9 cellular contexts compared by ENCODE assay signal in the genomic region with DNA sequence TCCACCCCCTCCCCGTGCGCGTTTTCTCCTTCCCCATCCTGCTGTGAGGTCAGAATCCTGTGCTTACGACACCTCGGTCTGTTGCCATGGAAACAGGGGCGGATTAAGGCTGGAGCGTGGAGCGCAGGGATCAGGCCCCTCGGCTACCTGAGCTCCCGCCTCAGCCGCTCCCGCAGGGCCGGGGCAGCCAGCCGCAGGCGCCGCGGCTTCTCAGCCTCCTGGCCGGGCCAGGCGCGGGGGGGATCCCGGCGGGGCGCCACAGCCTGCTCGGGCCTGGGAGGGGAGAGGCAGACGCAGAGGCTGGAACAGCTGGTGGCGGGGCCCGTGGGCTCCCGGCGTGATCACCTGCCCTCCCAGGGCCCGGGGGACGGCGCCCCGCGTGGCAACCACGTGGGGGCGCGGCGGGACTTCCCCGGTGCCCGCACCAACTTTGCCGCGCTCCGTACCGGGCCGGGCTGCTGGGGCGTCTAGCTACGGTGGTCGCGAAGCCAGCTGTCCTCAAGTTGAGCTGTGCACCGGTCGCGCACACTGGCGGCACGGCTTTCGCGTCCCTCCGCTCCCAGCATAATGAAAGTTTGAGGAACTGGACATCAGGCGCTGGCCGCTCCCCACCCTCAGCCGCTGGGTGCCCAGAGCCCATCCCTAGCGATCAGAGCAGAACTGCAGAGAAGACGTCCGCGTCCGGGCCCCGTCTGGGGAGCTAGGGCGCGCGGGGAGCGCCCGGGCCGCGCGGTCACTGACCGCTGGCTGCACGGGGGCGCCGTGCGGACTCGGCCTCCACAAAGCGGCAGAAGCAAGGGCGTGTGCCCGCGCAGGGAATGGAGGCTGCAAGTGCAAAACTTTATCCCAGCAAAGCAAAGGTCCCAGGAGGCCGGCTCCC. TPM values are rescaled to one million over a fixed set of nuclear protein-coding genes. Genes with fewer than 3 reads are reported as not detected.
A peak's percentile ranks its signal among the peaks of the same experiment; 100 is the strongest.
DNase-seq lines count a peak whose midpoint lies in the region; ATAC-seq, FAIRE-seq and TF ChIP-seq lines count a peak whose summit lies in the region.
"Had no signal": no experiment of that assay in that cellular context is flagged by ENCODE, and none has a peak within 500 bp of the region (broad histone marks: within the 10 kb centered on the region; RNA-seq: fewer than 3 reads in every experiment).

No MANE protein-coding gene starts in this region.

- TF ChIP-seq CTCF in D721Med (IDR thresholded peaks at IDR 0.05; ENCODE audit: insufficient read depth, missing control alignments) (no peak), foreskin fibroblast (IDR thresholded peaks at IDR 0.05; ENCODE audit: low read depth, low read length) (no peak), osteoblast (IDR thresholded peaks at IDR 0.05; ENCODE audit: extremely low read depth, low read depth, low read length) (no peak)

- DNase-seq in D721Med (ENCODE audit: insufficient read length, low spot score): peak; percentile 90
- DNase-seq in NCI-H1092 (lab: John Stamatoyannopoulos, UW): peak; percentile 17
- peak; percentile 58 for DNase-seq in activated T-cell treated with anti-CD3 and anti-CD28 coated beads, Interleukin-2, amount 50 U/mL, for 1 hour
- DNase-seq in foreskin fibroblast: peak in 1 of 2 donors; percentile 62
- peak; percentile 92 for DNase-seq in osteoblast (ENCODE audit: insufficient read length, low spot score, missing footprints)
- no peak for DNase-seq in NCI-H1694 treated with DMSO at 0.1 percent for 48 hours (lab: John Stamatoyannopoulos, UW)

- H3K4me2 ChIP-seq in osteoblast (ENCODE audit: insufficient read depth, low read length): peak overlapping the region; percentile 79
- H3K4me2 ChIP-seq: KMS-11 had no signal

- H3K36me3 ChIP-seq in osteoblast (ENCODE audit: insufficient read depth, low read length): no peaks in the 10 kb centered on the region

- no peak for ATAC-seq in HG02610 (IDR thresholded peaks at IDR 0.05; ENCODE audit: unreplicated experiment)
- ATAC-seq in HG03097 (IDR thresholded peaks at IDR 0.05; ENCODE audit: low FRiP score, unreplicated experiment): no peak

- peaks cover 53% of the 10 kb centered on the region for H3K27me3 ChIP-seq in osteoblast (ENCODE audit: insufficient read depth, low read length)

- no peak overlapping the region for H3K27ac ChIP-seq in osteoblast (ENCODE audit: low read depth, low read length)
- H3K27ac ChIP-seq: KMS-11 had no signal

- no peak for FAIRE-seq in D721Med (lab: Jason Lieb, UNC)

- no peak overlapping the region for H2AFZ ChIP-seq in osteoblast (ENCODE audit: low read length)

- H4K20me1 ChIP-seq in osteoblast (ENCODE audit: insufficient read depth, low read length): no peaks in the 10 kb centered on the region

- no peaks in the 10 kb centered on the region for H3K9me3 ChIP-seq in osteoblast (ENCODE audit: low read depth, low read length)

- peak overlapping the region; percentile 46 to 53 for H3K4me3 ChIP-seq in foreskin fibroblast (ENCODE audit: low read depth in 1 of 2, low read length in 2 of 2)
- peak overlapping the region; percentile 67 for H3K4me3 ChIP-seq in osteoblast (ENCODE audit: insufficient read depth, low read length)

- H3K4me1 ChIP-seq in osteoblast (ENCODE audit: insufficient read depth, low read length): peaks cover 27% of the 10 kb centered on the region

- no peaks in the 10 kb centered on the region for H3K79me2 ChIP-seq in osteoblast (ENCODE audit: insufficient read depth, low read length)

RNA-seq across cellular contexts. Expression of gene RTN4RL1, which starts 1.2 kb away (rescaled TPM):
- total RNA-seq in osteoblast: 1.1 and 1.5 TPM in 2 replicates

RNA-seq across cellular contexts. Expression of gene DPH1, which starts 6.0 kb away (rescaled TPM):
- 52.7 and 63.7 TPM in 2 replicates for total RNA-seq in osteoblast

RNA-seq across cellular contexts. Expression of gene OVCA2, which starts 17.9 kb away (rescaled TPM):
- total RNA-seq in osteoblast: 59.0 and 61.3 TPM in 2 replicates

RNA-seq across cellular contexts. Expression of gene HIC1, which starts 31.0 kb away (rescaled TPM):
- 18.5 and 19.7 TPM in 2 replicates for total RNA-seq in osteoblast
